ENCODE assay signal across 7 cellular contexts in genomic region chr5:102682102-102682647, GRCh38.
"Had no signal": no experiment of that assay in that cellular context is flagged by ENCODE, and none has a peak within 500 bp of the region (broad histone marks: within the 10 kb centered on the region; RNA-seq: fewer than 3 reads in every experiment).

No MANE protein-coding gene starts in this region.

- H3K4me3 ChIP-seq: ascending aorta, body of pancreas, MG63, SK-N-MC had no signal

- H3K36me3 ChIP-seq: ascending aorta, MG63 had no signal

- H3K9me3 ChIP-seq: ascending aorta, body of pancreas, MG63 had no signal

- H3K4me2 ChIP-seq: KMS-11 had no signal

- H3K27ac ChIP-seq: ascending aorta, body of pancreas, KMS-11, SK-N-MC had no signal

- H3K27me3 ChIP-seq: ascending aorta, body of pancreas, MG63 had no signal

- H3K4me1 ChIP-seq: body of pancreas had no signal

- FAIRE-seq: bronchial epithelial cell had no signal

- DNase-seq: amniotic stem cell had no signal

- H3K9ac ChIP-seq: KMS-11 had no signal
